In genomic region chr21:32391755-32392154, GRCh38 we compare ENCODE assay signal across 8 cellular contexts. TPM values are rescaled to one million over a fixed set of nuclear protein-coding genes. Genes with fewer than 3 reads are reported as not detected.
A peak's percentile ranks its signal among the peaks of the same experiment; 100 is the strongest.
DNase-seq lines count a peak whose midpoint lies in the region; ATAC-seq and TF ChIP-seq lines count a peak whose summit lies in the region.

No MANE protein-coding gene starts in this region.

- no peak for TF ChIP-seq CTCF in AG09309 (IDR thresholded peaks at IDR 0.05; ENCODE audit: control insufficient read depth, insufficient read depth, low read depth, low read length, missing control alignments)

- H3K36me3 Mint-ChIP-seq in IgD-negative memory B cell, result peaks cover 7% of the 10 kb centered on the region
- peaks cover 3% of the 10 kb centered on the region for H3K36me3 Mint-ChIP-seq in central memory CD8-positive, alpha-beta T cell (ENCODE audit: insufficient read depth)

- H3K27me3 Mint-ChIP-seq in IgD-negative memory B cell, result no peaks in the 10 kb centered on the region
- peaks cover 10% of the 10 kb centered on the region for H3K27me3 Mint-ChIP-seq in central memory CD8-positive, alpha-beta T cell

- H3K4me3 ChIP-seq in AG09309 (ENCODE audit: control insufficient read depth, low read depth, low read length) (peak overlapping the region; percentile 66), muscle layer of duodenum (ENCODE audit: low read depth in 1 of 2, low read length in 2 of 2) (peak overlapping the region; percentile 81 to 100), aorta (ENCODE audit: low read length in 2 of 2) (peak overlapping the region in 1 of 2 donors; percentile 76)

- H3K27me3 ChIP-seq in muscle layer of duodenum (ENCODE audit: low read depth, low read length) (no peaks in the 10 kb centered on the region), aorta (ENCODE audit: control insufficient read depth in 1 of 2, insufficient read depth in 2 of 2, low read length in 1 of 2) (no peaks in the 10 kb centered on the region)

- H3K9me3 Mint-ChIP-seq in IgD-negative memory B cell, result no peaks in the 10 kb centered on the region
- H3K9me3 Mint-ChIP-seq in central memory CD8-positive, alpha-beta T cell, result no peaks in the 10 kb centered on the region

- H3K9me3 ChIP-seq in muscle layer of duodenum (ENCODE audit: control insufficient read depth in 1 of 2, low read length in 2 of 2) (no peaks in the 10 kb centered on the region), aorta (ENCODE audit: control insufficient read depth, low read length) (no peaks in the 10 kb centered on the region)

- peak overlapping the region in 1 of 3 donors; percentile 79 for H3K27ac Mint-ChIP-seq in IgD-negative memory B cell
- H3K27ac Mint-ChIP-seq in central memory CD8-positive, alpha-beta T cell (ENCODE audit: low read depth), result no peak overlapping the region

- H3K36me3 ChIP-seq in muscle layer of duodenum (ENCODE audit: control insufficient read depth in 1 of 2, insufficient read depth in 2 of 2, low read length in 2 of 2) (peaks cover 4 to 6% of the 10 kb centered on the region in 2 donors), aorta (ENCODE audit: control insufficient read depth in 1 of 2, insufficient read depth in 2 of 2, low read length in 1 of 2) (peaks cover 0 to 1% of the 10 kb centered on the region in 2 donors)

- H3K4me3 Mint-ChIP-seq in IgD-negative memory B cell, result peak overlapping the region; percentile 85 to 96 (median 94)
- H3K4me3 Mint-ChIP-seq in central memory CD8-positive, alpha-beta T cell, result peak overlapping the region; percentile 80

- H3K4me1 ChIP-seq in muscle layer of duodenum (ENCODE audit: control insufficient read depth in 1 of 2, insufficient read depth in 2 of 2, low read length in 2 of 2), result peaks cover 0 to 17% of the 10 kb centered on the region in 2 donors
- H3K4me1 ChIP-seq in aorta (ENCODE audit: control insufficient read depth in 1 of 2, insufficient read depth in 2 of 2, low read length in 2 of 2), result no peaks in the 10 kb centered on the region

- DNase-seq in AG09309 (ENCODE audit: low read depth) (no peak), RKO (ENCODE audit: low spot score) (no peak), aorta (no peak), AG08396 (ENCODE audit: low spot score) (no peak)
- no peak for DNase-seq in central memory CD8-positive, alpha-beta T cell (ENCODE audit: low spot score in 2 of 2)

- intact Hi-C loops in aorta (cut with DNase I), result no loop called here

- WGBS in aorta, 2 donors, result 68 to 79% methylated on average over 4 of the region's 4 CpGs

- H3K27ac ChIP-seq in muscle layer of duodenum (ENCODE audit: low read length) (no peak overlapping the region), aorta (ENCODE audit: low read depth in 1 of 2, low read length in 2 of 2) (no peak overlapping the region)

- no peak for ATAC-seq in central memory CD8-positive, alpha-beta T cell (replicated peaks; ENCODE audit: extremely low read depth, poor library complexity, severe bottlenecking)
- ATAC-seq in HG03342 (IDR thresholded peaks at IDR 0.05; ENCODE audit: unreplicated experiment) (no peak), aorta (ENCODE audit: low FRiP score) (no peak)

- peaks cover 20 to 37% (median 35%) of the 10 kb centered on the region in 3 donors for H3K4me1 Mint-ChIP-seq in IgD-negative memory B cell
- H3K4me1 Mint-ChIP-seq in central memory CD8-positive, alpha-beta T cell, result peaks cover 44% of the 10 kb centered on the region

RNA-seq across cellular contexts. Expression of gene URB1, which starts 1.1 kb away (rescaled TPM):
- polyA plus RNA-seq in IgD-negative memory B cell (1.8 TPM), aorta (1 to 10 TPM; 2.0 to 4.7 TPM)
- total RNA-seq in aorta, result 10 to 100 TPM; 21.2 to 34.2 TPM

RNA-seq across cellular contexts. Expression of gene EVA1C, which starts 20.8 kb away (rescaled TPM):
- polyA plus RNA-seq in IgD-negative memory B cell (3.2 TPM), aorta (100 to 1,000 TPM in 1 of 2 donors, 10 to 100 TPM in 1; 40.9 to 105 TPM)
- total RNA-seq in aorta, result 10 to 100 TPM; 48.6 to 72.6 TPM
